1 cellular context compared by ENCODE assay signal in genomic region chr11:86163221-86163876, GRCh38.
TF ChIP-seq lines count a peak whose summit lies in the region.
"Not testable (repeated sequence)": the region's sequence is repeated elsewhere in the genome, so short reads cannot be mapped to it uniquely, and the experiment has no call there.

No MANE protein-coding gene starts in this region.

TF ChIP-seq in K562, 482 proteins besides CTCF, POLR2A, EP300 and RAD21 (continued from another document):
- TF ChIP-seq AFF1 (IDR thresholded peaks at IDR 0.05; ENCODE audit: low read depth in 1 of 2, partially characterized antibody in 2 of 2), result peak; percentile 25 to 35
- peak; percentile 93 for TF ChIP-seq MAFK (IDR thresholded peaks at IDR 0.05; ENCODE audit: low read length)
- peak; percentile 39; the same call in 1 of the 2 replicates for TF ChIP-seq CBFA2T3 (IDR thresholded peaks at IDR 0.05)
- TF ChIP-seq ATF7 (IDR thresholded peaks at IDR 0.05), result peak; percentile 94
- TF ChIP-seq MAFF (IDR thresholded peaks at IDR 0.05; ENCODE audit: low read length), result peak; percentile 96
- peak; percentile 16; the same call in 1 of the 2 replicates for TF ChIP-seq ZNF324 (CRISPR knock-in tag; IDR thresholded peaks at IDR 0.05)
- peak; percentile 67 for TF ChIP-seq ZNF239 (CRISPR knock-in tag; IDR thresholded peaks at IDR 0.05)
- not testable (repeated sequence) for TF ChIP-seq PBX2 (CRISPR knock-in tag; IDR thresholded peaks at IDR 0.05; ENCODE audit: low read depth); NR2C1 (IDR thresholded peaks at IDR 0.05); ATF3 (CRISPR knock-in tag; conservative IDR thresholded peaks at IDR 0.05)
- peak; percentile 31; the same call in 1 of the 2 replicates for TF ChIP-seq PBX2 (tag; conservative IDR thresholded peaks at IDR 0.05; ENCODE audit: low read depth)
- TF ChIP-seq ZEB2 (IDR thresholded peaks at IDR 0.05), result peak; percentile 40; the same call in 1 of the 2 replicates
- TF ChIP-seq, protein P1, sequence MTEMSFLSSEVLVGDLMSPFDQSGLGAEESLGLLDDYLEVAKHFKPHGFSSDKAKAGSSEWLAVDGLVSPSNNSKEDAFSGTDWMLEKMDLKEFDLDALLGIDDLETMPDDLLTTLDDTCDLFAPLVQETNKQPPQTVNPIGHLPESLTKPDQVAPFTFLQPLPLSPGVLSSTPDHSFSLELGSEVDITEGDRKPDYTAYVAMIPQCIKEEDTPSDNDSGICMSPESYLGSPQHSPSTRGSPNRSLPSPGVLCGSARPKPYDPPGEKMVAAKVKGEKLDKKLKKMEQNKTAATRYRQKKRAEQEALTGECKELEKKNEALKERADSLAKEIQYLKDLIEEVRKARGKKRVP (CRISPR knock-in tag; IDR thresholded peaks at IDR 0.05), result peak; percentile 18; the same call in 1 of the 2 replicates
- TF ChIP-seq SMARCC2 (IDR thresholded peaks at IDR 0.05; ENCODE audit: low read depth), result peak; percentile 58; the same call in 1 of the 2 replicates
- TF ChIP-seq C11orf30 (IDR thresholded peaks at IDR 0.05; ENCODE audit: low read depth), result peak; percentile 99
- peak; percentile 83 for TF ChIP-seq FOXJ2 (tag; IDR thresholded peaks at IDR 0.05)
- peak in 1 of 3 experiments; percentile 55 for TF ChIP-seq YY1 (IDR thresholded peaks at IDR 0.05; ENCODE audit: borderline replicate concordance in 1 of 3, control insufficient read depth in 1 of 3, extremely low read depth in 1 of 3, insufficient read depth in 3 of 3, insufficient read length in 1 of 3, insufficient replicate concordance in 2 of 3, low read depth in 1 of 3, low read length in 2 of 3)
- peak; percentile 70; the same call in 1 of the 2 replicates for TF ChIP-seq NFATC3 (IDR thresholded peaks at IDR 0.05)
- TF ChIP-seq ZNF354B (CRISPR knock-in tag; IDR thresholded peaks at IDR 0.05), result peak; percentile 56; the same call in 1 of the 2 replicates
- peak; percentile 9; the same call in 1 of the 2 replicates for TF ChIP-seq NR2C1 (tag; IDR thresholded peaks at IDR 0.05)
- TF ChIP-seq, protein P2, sequence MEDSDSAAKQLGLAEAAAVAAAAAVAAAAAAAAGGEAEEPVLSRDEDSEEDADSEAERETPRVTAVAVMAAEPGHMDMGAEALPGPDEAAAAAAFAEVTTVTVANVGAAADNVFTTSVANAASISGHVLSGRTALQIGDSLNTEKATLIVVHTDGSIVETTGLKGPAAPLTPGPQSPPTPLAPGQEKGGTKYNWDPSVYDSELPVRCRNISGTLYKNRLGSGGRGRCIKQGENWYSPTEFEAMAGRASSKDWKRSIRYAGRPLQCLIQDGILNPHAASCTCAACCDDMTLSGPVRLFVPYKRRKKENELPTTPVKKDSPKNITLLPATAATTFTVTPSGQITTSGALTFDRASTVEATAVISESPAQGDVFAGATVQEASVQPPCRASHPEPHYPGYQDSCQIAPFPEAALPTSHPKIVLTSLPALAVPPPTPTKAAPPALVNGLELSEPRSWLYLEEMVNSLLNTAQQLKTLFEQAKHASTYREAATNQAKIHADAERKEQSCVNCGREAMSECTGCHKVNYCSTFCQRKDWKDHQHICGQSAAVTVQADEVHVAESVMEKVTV (CRISPR knock-in tag; IDR thresholded peaks at IDR 0.05), result peak; percentile 45
- peak in 1 of 2 experiments; percentile 65; a peak in 2 of 4 replicates for TF ChIP-seq TBL1XR1 (IDR thresholded peaks at IDR 0.05; ENCODE audit: low read length in 2 of 2)
- TF ChIP-seq GABPA (tag; conservative IDR thresholded peaks at IDR 0.05; ENCODE audit: low read depth), result 0 out of 2 replicates have a peak, but pooled peaks have one; percentile 22
- 0 out of 2 replicates have a peak, but pooled peaks have one; percentile 28 for TF ChIP-seq L3MBTL2 (IDR thresholded peaks at IDR 0.05)
- TF ChIP-seq DACH1 (IDR thresholded peaks at IDR 0.05; ENCODE audit: partially characterized antibody), result peak; percentile 64
- TF ChIP-seq CREB3 (tag; conservative IDR thresholded peaks at IDR 0.05; ENCODE audit: low read depth), result peak; percentile 53; the same call in 1 of the 2 replicates
- TF ChIP-seq EP400 (IDR thresholded peaks at IDR 0.05), result 0 out of 2 replicates have a peak, but pooled peaks have one; percentile 23
- 0 out of 2 replicates have a peak, but pooled peaks have one; percentile 2 for TF ChIP-seq SPI1 (IDR thresholded peaks at IDR 0.05; ENCODE audit: borderline replicate concordance, low read depth, low read length)
- peak; percentile 48; the same call in 1 of the 2 replicates for TF ChIP-seq ATF3 (IDR thresholded peaks at IDR 0.05)
- TF ChIP-seq TCFL5 (CRISPR knock-in tag; conservative IDR thresholded peaks at IDR 0.05), result peak; percentile 57; the same call in 1 of the 2 replicates
- TF ChIP-seq NONO (IDR thresholded peaks at IDR 0.05; ENCODE audit: low read depth in 2 of 2, low read length in 1 of 2), result peak in 1 of 2 experiments; percentile 69; a peak in 1 of 4 replicates
- TF ChIP-seq DDX20 (tag; IDR thresholded peaks at IDR 0.05; ENCODE audit: low read depth), result 0 out of 2 replicates have a peak, but pooled peaks have one; percentile 64
- TF ChIP-seq TBP (optimal IDR thresholded peaks at IDR 0.05; ENCODE audit: low read depth, low read length), result peak; percentile 34
- peak; percentile 22 for TF ChIP-seq MEIS2 (IDR thresholded peaks at IDR 0.05; ENCODE audit: partially characterized antibody)
- TF ChIP-seq CTBP1 (IDR thresholded peaks at IDR 0.05; ENCODE audit: borderline replicate concordance), result 0 out of 2 replicates have a peak, but pooled peaks have one; percentile 36
- TF ChIP-seq GATAD2A (IDR thresholded peaks at IDR 0.05), result peak; percentile 53; the same call in 1 of the 2 replicates
- TF ChIP-seq MECOM (CRISPR knock-in tag; IDR thresholded peaks at IDR 0.05), result peak; percentile 74; the same call in 1 of the 2 replicates
- peak; percentile 45 for TF ChIP-seq SOX6 (IDR thresholded peaks at IDR 0.05)
- TF ChIP-seq MLLT1 (IDR thresholded peaks at IDR 0.05), result 0 out of 4 replicates have a peak, but pooled peaks of 1 of the 2 experiments have one; percentile 11
